Comparison of ENCODE assay signal across 31 cellular contexts in genomic region chr9:98403715-98404114, GRCh38.
"Had no signal": no experiment of that assay in that cellular context is flagged by ENCODE, and none has a peak within 500 bp of the region (broad histone marks: within the 10 kb centered on the region; RNA-seq: fewer than 3 reads in every experiment).

No MANE protein-coding gene starts in this region.

- DNase-seq: activated effector memory CD4-positive, alpha-beta T cell treated with anti-CD3 and anti-CD28 coated beads, Interleukin-2, amount 50 U/mL, for 16 hours; activated effector memory CD4-positive, alpha-beta T cell treated with Interleukin-2 at 50 U/mL for 16 hours; activated gamma-delta T cell; activated gamma-delta T cell treated with Interleukin-2 at 50 U/mL for 16 hours; activated naive CD4-positive, alpha-beta T cell; activated naive CD4-positive, alpha-beta T cell treated with anti-CD3 and anti-CD28 coated beads for 36 hours; activated naive CD4-positive, alpha-beta T cell treated with anti-CD3 and anti-CD28 coated beads, Interleukin-2, amount 10 ng/mL, durations not matched to agents 7 days and 5 days; activated naive CD4-positive, alpha-beta T cell treated with anti-CD3 and anti-CD28 coated beads, Interleukin-2, amount 50 U/mL, for 16 hours; activated naive CD4-positive, alpha-beta T cell treated with Interleukin-2 at 50 U/mL for 16 hours; activated naive CD8-positive, alpha-beta T cell treated with anti-CD3 and anti-CD28 coated beads for 36 hours; activated naive CD8-positive, alpha-beta T cell treated with anti-CD3 and anti-CD28 coated beads, Interleukin-2, amount 10 ng/mL, durations not matched to agents 7 days and 5 days; activated naive CD8-positive, alpha-beta T cell treated with anti-CD3 and anti-CD28 coated beads, Interleukin-2, amount 50 U/mL, for 24 hours; activated T-cell treated with anti-CD3 and anti-CD28 coated beads, Interleukin-2, amount 50 U/mL, for 24 hours; activated T-cell treated with anti-CD3 and anti-CD28 coated beads, Interleukin-2, amount 50 U/mL, for 4 hours; activated T-cell treated with anti-CD3 and anti-CD28 coated beads, Interleukin-2, amount 50 U/mL, for 48 hours; activated T-cell treated with anti-CD3 and anti-CD28 coated beads, Interleukin-2, amount 50 U/mL, for 72 hours; adrenal gland; amniotic stem cell; amygdala; body of pancreas; brain microvascular endothelial cell; caudate nucleus; central memory CD4-positive, alpha-beta T cell; cerebellar nuclear complex had no signal

- H3K9me3 ChIP-seq: adrenal gland, ascending aorta, body of pancreas, breast epithelium had no signal

- H3K36me3 ChIP-seq: adrenal gland, ascending aorta, brain microvascular endothelial cell, breast epithelium, cardiac muscle cell had no signal

- H3K27me3 ChIP-seq: adrenal gland, ascending aorta, body of pancreas, brain microvascular endothelial cell, cardiac muscle cell had no signal

- H3K4me3 ChIP-seq: adrenal gland, ascending aorta, body of pancreas, breast epithelium, cardiac muscle cell had no signal

- H3K4me1 ChIP-seq: adrenal gland, ascending aorta, body of pancreas, breast epithelium had no signal

- FAIRE-seq: astrocyte, bronchial epithelial cell had no signal

- ATAC-seq: activated naive CD4-positive, alpha-beta T cell treated with anti-CD3 and anti-CD28 coated beads, Interleukin-2, amount 50 U/mL, for 72 hours; activated naive CD8-positive, alpha-beta T cell treated with anti-CD3 and anti-CD28 coated beads, Interleukin-2, amount 50 U/mL, for 24 hours; activated T-cell treated with anti-CD3 and anti-CD28 coated beads, Interleukin-2, amount 50 U/mL, for 4 hours; activated T-cell treated with anti-CD3 and anti-CD28 coated beads, Interleukin-2, amount 50 U/mL, for 72 hours; activated T-helper 17 cell treated with anti-CD3 and anti-CD28 coated beads, Interleukin-2, amount 50 U/mL, for 72 hours; body of pancreas had no signal

- H3K27ac ChIP-seq: adrenal gland, ascending aorta, body of pancreas, brain microvascular endothelial cell, breast epithelium, cardiac muscle cell had no signal
